8 cellular contexts compared by ENCODE assay signal in the genomic region with DNA sequence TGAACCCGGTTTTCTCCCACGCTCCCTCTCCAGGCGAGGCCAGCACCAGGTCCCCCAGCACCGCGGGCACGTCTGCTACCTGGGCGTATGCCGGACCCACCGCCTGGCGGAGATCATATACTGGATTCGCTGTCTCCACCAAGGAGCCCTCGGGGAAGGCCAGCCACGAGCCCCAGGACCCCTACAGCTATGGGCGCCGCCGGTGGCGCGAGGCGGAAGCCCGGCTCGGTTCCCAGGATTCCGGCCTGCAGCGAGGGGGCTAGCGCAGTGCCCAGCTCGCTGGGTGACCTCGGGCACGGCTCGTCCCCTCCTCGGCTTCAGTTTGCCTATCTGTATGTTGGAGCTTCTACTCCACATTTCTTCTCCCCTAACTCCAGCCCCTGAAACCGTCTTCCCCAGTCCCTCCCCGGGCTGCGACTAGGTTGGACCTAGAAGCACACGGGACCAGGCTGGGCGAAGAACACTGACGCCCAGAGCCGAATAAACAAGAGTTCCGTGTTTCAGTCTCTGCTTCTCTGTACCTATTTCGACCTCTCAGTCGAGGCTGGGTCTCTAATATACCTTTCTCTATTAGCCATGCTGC. TPM values are rescaled to one million over a fixed set of nuclear protein-coding genes. Genes with fewer than 3 reads are reported as not detected.
DNase-seq lines count a peak whose midpoint lies in the region; ATAC-seq and TF ChIP-seq lines count a peak whose summit lies in the region.

No MANE protein-coding gene starts in this region.

- no peaks in the 10 kb centered on the region for H3K4me1 ChIP-seq in urinary bladder (ENCODE audit: insufficient read depth)

- peaks cover 37% of the 10 kb centered on the region for H3K4me1 Mint-ChIP-seq in activated T-cell treated with anti-CD3 and anti-CD28 coated beads, Interleukin-2, amount 50 U/mL, for 24 hours (ENCODE audit: low read depth)
- H3K4me1 Mint-ChIP-seq in mesothelial cell of epicardium, result peaks cover 22% of the 10 kb centered on the region

- ATAC-seq in HG03045 (IDR thresholded peaks at IDR 0.05; ENCODE audit: unreplicated experiment), result no peak

- H3K27me3 Mint-ChIP-seq in activated T-cell treated with anti-CD3 and anti-CD28 coated beads, Interleukin-2, amount 50 U/mL, for 24 hours, result peaks cover 16% of the 10 kb centered on the region
- peaks cover 6% of the 10 kb centered on the region for H3K27me3 Mint-ChIP-seq in mesothelial cell of epicardium (ENCODE audit: low read depth)

- no peaks in the 10 kb centered on the region for H3K9me3 Mint-ChIP-seq in activated T-cell treated with anti-CD3 and anti-CD28 coated beads, Interleukin-2, amount 50 U/mL, for 24 hours
- no peaks in the 10 kb centered on the region for H3K9me3 Mint-ChIP-seq in mesothelial cell of epicardium

- peak overlapping the region; percentile 73 for H3K27ac Mint-ChIP-seq in activated T-cell treated with anti-CD3 and anti-CD28 coated beads, Interleukin-2, amount 50 U/mL, for 24 hours
- peak overlapping the region; percentile 91 for H3K27ac Mint-ChIP-seq in mesothelial cell of epicardium

- H3K36me3 ChIP-seq in urinary bladder (ENCODE audit: insufficient read depth), result no peaks in the 10 kb centered on the region

- peaks cover 46% of the 10 kb centered on the region for H3K36me3 Mint-ChIP-seq in activated T-cell treated with anti-CD3 and anti-CD28 coated beads, Interleukin-2, amount 50 U/mL, for 24 hours (ENCODE audit: low read depth)
- peaks cover 14% of the 10 kb centered on the region for H3K36me3 Mint-ChIP-seq in mesothelial cell of epicardium

- peak overlapping the region; percentile 62 for H3K4me3 Mint-ChIP-seq in activated T-cell treated with anti-CD3 and anti-CD28 coated beads, Interleukin-2, amount 50 U/mL, for 24 hours
- peak overlapping the region; percentile 77 for H3K4me3 Mint-ChIP-seq in mesothelial cell of epicardium

- no peak for TF ChIP-seq CTCF in coronary artery (IDR thresholded peaks at IDR 0.05)
- TF ChIP-seq CTCF in mesothelial cell of epicardium (IDR thresholded peaks at IDR 0.05; ENCODE audit: unreplicated experiment), result peak; percentile 4
- no peak for TF ChIP-seq CTCF in GM10266 (IDR thresholded peaks at IDR 0.05; ENCODE audit: control insufficient read depth, insufficient read depth, low read depth, missing control alignments)

- WGBS in urinary bladder, result 6% methylated on average over 39 of the region's 39 CpGs

- H3K27ac ChIP-seq in coronary artery (peak overlapping the region in 1 of 2 donors; percentile 19), urinary bladder (ENCODE audit: low read depth) (peak overlapping the region; percentile 26)

- no peak for DNase-seq in activated T-cell treated with anti-CD3 and anti-CD28 coated beads, Interleukin-2, amount 50 U/mL, for 24 hours
- DNase-seq in activated T-cell treated with anti-CD3 and anti-CD28 coated beads for 4 hours (no peak), coronary artery (ENCODE audit: low spot score) (no peak), mesothelial cell of epicardium (ENCODE audit: low spot score in 2 of 2, unreplicated experiment in 2 of 2) (no peak), GM10266 (ENCODE audit: extremely low spot score) (no peak)
- no peak for DNase-seq in central memory CD4-positive, alpha-beta T cell

- H3K4me3 ChIP-seq in coronary artery, result peak overlapping the region; percentile 61
- peak overlapping the region; percentile 30 for H3K4me3 ChIP-seq in urinary bladder (ENCODE audit: low read depth, low read length)

RNA-seq across cellular contexts. Expression of a gene that starts 0.8 kb away (rescaled TPM):
- 60.3 to 62.5 TPM (median 60.9 TPM) in 3 replicates for total RNA-seq in mesothelial cell of epicardium
- total RNA-seq in urinary bladder, result 11.8 TPM
- polyA plus RNA-seq in urinary bladder, result 7.3 TPM

RNA-seq across cellular contexts. Expression of a gene that starts 0.8 kb away (rescaled TPM):
- 10.4 to 10.5 TPM (median 10.4 TPM) in 3 replicates for total RNA-seq in mesothelial cell of epicardium
- total RNA-seq in urinary bladder, result 1.4 TPM
- 6.3 TPM for polyA plus RNA-seq in urinary bladder

RNA-seq across cellular contexts. Expression of a gene that starts 13.1 kb away (rescaled TPM):
- total RNA-seq in mesothelial cell of epicardium (273 to 283 TPM (median 280 TPM) in 3 replicates), urinary bladder (121 TPM)
- 215 TPM for polyA plus RNA-seq in urinary bladder

RNA-seq across cellular contexts. Expression of a gene that starts 24.4 kb away (rescaled TPM):
- total RNA-seq in mesothelial cell of epicardium (44.5 to 46.0 TPM (median 44.7 TPM) in 3 replicates), urinary bladder (3.1 TPM)
- polyA plus RNA-seq in urinary bladder, result 23.6 TPM

RNA-seq across cellular contexts. Expression of a gene that starts 24.5 kb away (rescaled TPM):
- 89.4 to 101 TPM (median 95.0 TPM) in 3 replicates for total RNA-seq in mesothelial cell of epicardium
- total RNA-seq in urinary bladder, result 31.9 TPM
- polyA plus RNA-seq in urinary bladder, result 84.9 TPM
